In the genomic region with DNA sequence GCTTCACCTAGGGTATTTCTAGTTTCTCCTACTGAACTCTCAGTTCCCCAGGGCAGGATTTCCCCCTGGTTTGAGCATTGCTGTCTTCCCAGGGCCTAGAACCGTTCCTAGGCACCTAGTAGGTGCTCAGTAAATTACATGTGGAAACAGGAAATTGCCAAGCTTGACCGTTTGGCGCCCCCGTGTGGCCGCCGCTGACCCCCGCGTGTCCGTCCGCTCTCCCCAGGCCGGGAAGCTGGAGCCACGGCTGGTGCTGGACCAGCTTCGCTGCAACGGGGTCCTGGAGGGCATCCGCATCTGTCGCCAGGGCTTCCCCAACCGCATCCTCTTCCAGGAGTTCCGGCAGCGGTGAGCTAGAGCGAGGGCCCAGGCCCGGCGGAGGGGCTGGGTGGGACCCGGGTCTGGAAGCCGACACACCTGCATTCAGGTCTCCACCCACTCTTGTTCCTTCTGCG, we compare ENCODE assay signal across 11 cellular contexts. TPM values are rescaled to one million over a fixed set of nuclear protein-coding genes. Genes with fewer than 3 reads are reported as not detected.
DNase-seq lines count a peak whose midpoint lies in the region; ATAC-seq, FAIRE-seq and TF ChIP-seq lines count a peak whose summit lies in the region.
"Had no signal": no experiment of that assay in that cellular context is flagged by ENCODE, and none has a peak within 500 bp of the region (broad histone marks: within the 10 kb centered on the region; RNA-seq: fewer than 3 reads in every experiment).

No MANE protein-coding gene starts in this region.

- H3K4me1 ChIP-seq in uterus = no peaks in the 10 kb centered on the region

- ATAC-seq in activated CD8-positive, alpha-beta T cell treated with anti-CD3 and anti-CD28 coated beads for 36 hours = no peak
- no peak for ATAC-seq in GM21360 (IDR thresholded peaks at IDR 0.05; ENCODE audit: unreplicated experiment)
- ATAC-seq in effector memory CD8-positive, alpha-beta T cell (replicated peaks) = no peak
- ATAC-seq: naive thymus-derived CD4-positive, alpha-beta T cell had no signal

- H3K27me3 ChIP-seq in uterus = no peaks in the 10 kb centered on the region

- no peak overlapping the region for H3K27ac Mint-ChIP-seq in activated CD8-positive, alpha-beta T cell treated with anti-CD3 and anti-CD28 coated beads for 36 hours
- no peak overlapping the region for H3K27ac Mint-ChIP-seq in nephron
- no peak overlapping the region for H3K27ac Mint-ChIP-seq in effector memory CD8-positive, alpha-beta T cell
- H3K27ac Mint-ChIP-seq: naive thymus-derived CD4-positive, alpha-beta T cell had no signal

- POLR2A ChIA-PET in activated CD8-positive, alpha-beta T cell treated with anti-CD3 and anti-CD28 coated beads for 36 hours (lab: Charles Lee) = no interaction called here

- no peaks in the 10 kb centered on the region for H3K36me3 ChIP-seq in uterus

- TF ChIP-seq POLR2A in H54 (IDR thresholded peaks at IDR 0.05; ENCODE audit: low read depth, low read length) (no peak), uterus (IDR thresholded peaks at IDR 0.05) (no peak)

- no peaks in the 10 kb centered on the region for H3K9me3 ChIP-seq in uterus

- CTCF ChIA-PET in activated CD8-positive, alpha-beta T cell treated with anti-CD3 and anti-CD28 coated beads for 36 hours (lab: Charles Lee) = interaction anchor here (0.6 to 2.5 kb wide), 8 partner anchors 10 to 112 kb away, joined by 3 to 8 read pairs (median 4); a partner anchor contains a TSS

- H3K27me3 Mint-ChIP-seq in activated CD8-positive, alpha-beta T cell treated with anti-CD3 and anti-CD28 coated beads for 36 hours = peaks cover 16% of the 10 kb centered on the region
- H3K27me3 Mint-ChIP-seq in nephron (ENCODE audit: low read depth) = peaks cover 6% of the 10 kb centered on the region
- H3K27me3 Mint-ChIP-seq in effector memory CD8-positive, alpha-beta T cell = peaks cover 23 to 41% of the 10 kb centered on the region in 2 donors

- DNase-seq in CD1c-positive myeloid dendritic cell (ENCODE audit: extremely low spot score) = peak; percentile 43
- DNase-seq in H54 (ENCODE audit: insufficient read length, low spot score) = peak; percentile 49
- DNase-seq in activated CD8-positive, alpha-beta T cell treated with anti-CD3 and anti-CD28 coated beads for 36 hours = peak; percentile 36
- no peak for DNase-seq in effector memory CD8-positive, alpha-beta T cell
- no peak for DNase-seq in uterus
- DNase-seq in DMS53 treated with DMSO at 0.1 percent for 48 hours (lab: John Stamatoyannopoulos, UW; ENCODE audit: unreplicated experiment) = no peak
- DNase-seq: stimulated activated naive CD4-positive, alpha-beta T cell treated with Interleukin-2 at 50 U/mL for 16 hours; T1000 had no signal

- H3K36me3 Mint-ChIP-seq in activated CD8-positive, alpha-beta T cell treated with anti-CD3 and anti-CD28 coated beads for 36 hours (ENCODE audit: low read depth) = no peaks in the 10 kb centered on the region
- peaks cover 10% of the 10 kb centered on the region for H3K36me3 Mint-ChIP-seq in nephron (ENCODE audit: low read depth)
- H3K36me3 Mint-ChIP-seq in effector memory CD8-positive, alpha-beta T cell (ENCODE audit: insufficient read depth) = no peaks in the 10 kb centered on the region

- peak; percentile 67 for TF ChIP-seq CTCF in activated CD8-positive, alpha-beta T cell treated with anti-CD3 and anti-CD28 coated beads for 36 hours (IDR thresholded peaks at IDR 0.05)
- TF ChIP-seq CTCF in nephron (IDR thresholded peaks at IDR 0.05; ENCODE audit: unreplicated experiment in 3 of 3) = peak; percentile 43 to 56 (median 52)
- no peak for TF ChIP-seq CTCF in uterus (IDR thresholded peaks at IDR 0.05)

- intact Hi-C loops in activated CD8-positive, alpha-beta T cell treated with anti-CD3 and anti-CD28 coated beads for 36 hours (cut with micrococcal nuclease) = no loop called here
- intact Hi-C loops in uterus (cut with DNase I; ENCODE audit: low total_unique reads) = no loop called here

- no peak overlapping the region for H3K4me3 ChIP-seq in uterus

- no peak overlapping the region for H3K27ac ChIP-seq in uterus

- no peak for FAIRE-seq in H54 (lab: Jason Lieb, UNC)

- H3K9me3 Mint-ChIP-seq in activated CD8-positive, alpha-beta T cell treated with anti-CD3 and anti-CD28 coated beads for 36 hours = peaks cover 4% of the 10 kb centered on the region
- peaks cover 7% of the 10 kb centered on the region for H3K9me3 Mint-ChIP-seq in nephron
- no peaks in the 10 kb centered on the region for H3K9me3 Mint-ChIP-seq in effector memory CD8-positive, alpha-beta T cell

- no peaks in the 10 kb centered on the region for H3K4me1 Mint-ChIP-seq in activated CD8-positive, alpha-beta T cell treated with anti-CD3 and anti-CD28 coated beads for 36 hours (ENCODE audit: low read depth)
- no peaks in the 10 kb centered on the region for H3K4me1 Mint-ChIP-seq in nephron
- H3K4me1 Mint-ChIP-seq in effector memory CD8-positive, alpha-beta T cell (ENCODE audit: low read depth in 2 of 2) = no peaks in the 10 kb centered on the region
- H3K4me1 Mint-ChIP-seq: naive thymus-derived CD4-positive, alpha-beta T cell had no signal

- H3K4me3 Mint-ChIP-seq in activated CD8-positive, alpha-beta T cell treated with anti-CD3 and anti-CD28 coated beads for 36 hours = no peak overlapping the region
- H3K4me3 Mint-ChIP-seq in nephron = no peak overlapping the region
- no peak overlapping the region for H3K4me3 Mint-ChIP-seq in effector memory CD8-positive, alpha-beta T cell
- H3K4me3 Mint-ChIP-seq: naive thymus-derived CD4-positive, alpha-beta T cell had no signal

RNA-seq across cellular contexts. Expression of a gene that starts 55.5 kb away (rescaled TPM):
- total RNA-seq in activated CD8-positive, alpha-beta T cell treated with anti-CD3 and anti-CD28 coated beads for 36 hours = not detected
- total RNA-seq in uterus = 10 to 100 TPM in 1 of 4 donors, 1 to 10 TPM in 2, under 1 TPM in 1; 0.77 to 22.1 (median 1.4) TPM
- total RNA-seq: naive thymus-derived CD4-positive, alpha-beta T cell had no signal

Comparison
In these comparisons a context has a peak if more than half of its experiments do, and no peak if none do; other contexts are left out.
1. DNase-seq: peak in CD1c-positive myeloid dendritic cell (single experiment), H54 (single experiment) and activated CD8-positive, alpha-beta T cell treated with anti-CD3 and anti-CD28 coated beads for 36 hours (single experiment); none in effector memory CD8-positive, alpha-beta T cell (0 of 3), uterus (0 of 2) and DMS53 treated with DMSO at 0.1 percent for 48 hours (single experiment).
2. CTCF ChIP-seq: peak in activated CD8-positive, alpha-beta T cell treated with anti-CD3 and anti-CD28 coated beads for 36 hours (single experiment) and nephron (3 of 3); none in uterus (0 of 4).